In genomic region chr4:168886361-168886760, GRCh38 we compare ENCODE assay signal across 19 cellular contexts.
DNase-seq lines count a peak whose midpoint lies in the region; ATAC-seq and TF ChIP-seq lines count a peak whose summit lies in the region.
"Had no signal": no experiment of that assay in that cellular context is flagged by ENCODE, and none has a peak within 500 bp of the region (broad histone marks: within the 10 kb centered on the region; RNA-seq: fewer than 3 reads in every experiment).

No MANE protein-coding gene starts in this region.

- H3K27ac ChIP-seq in RWPE2 (ENCODE audit: poor library complexity, severe bottlenecking): peak overlapping the region; percentile 6
- no peak overlapping the region for H3K27ac ChIP-seq in trophoblast cell (ENCODE audit: low read depth, low read length)
- H3K27ac ChIP-seq in MM.1S (ENCODE audit: low read length): no peak overlapping the region
- H3K27ac ChIP-seq: BLaER1 treated with 17β-estradiol and CSF1 and Interleukin-3, amounts not matched to agents 10 nM and 100 nM had no signal

- H3K4me3 Mint-ChIP-seq in activated naive CD4-positive, alpha-beta T cell treated with anti-CD3 and anti-CD28 coated beads, Interleukin-2, amount 10 ng/mL, durations not matched to agents 7 days and 5 days: no peak overlapping the region
- H3K4me3 Mint-ChIP-seq: activated T-cell treated with anti-CD3 and anti-CD28 coated beads, Interleukin-2, amount 50 U/mL, for 72 hours had no signal

- H3K4me2 ChIP-seq in trophoblast cell (ENCODE audit: low read length) (no peak overlapping the region), MM.1S (ENCODE audit: low read depth, low read length) (no peak overlapping the region)
- H3K4me2 ChIP-seq: BLaER1 treated with 17β-estradiol and CSF1 and Interleukin-3, amounts not matched to agents 10 nM and 100 nM had no signal

- no peaks in the 10 kb centered on the region for H3F3A ChIP-seq in MM.1S (ENCODE audit: insufficient read depth, low read length)

- H3K14ac ChIP-seq in trophoblast cell (ENCODE audit: low read length): no peak overlapping the region

- no peak overlapping the region for H3K9ac ChIP-seq in trophoblast cell (ENCODE audit: low read length)
- no peak overlapping the region for H3K9ac ChIP-seq in MM.1S (ENCODE audit: low read length)
- H3K9ac ChIP-seq: BLaER1 treated with 17β-estradiol and CSF1 and Interleukin-3, amounts not matched to agents 10 nM and 100 nM had no signal

- no peak overlapping the region for H3K18ac ChIP-seq in trophoblast cell (ENCODE audit: low read length)

- H3K79me1 ChIP-seq in trophoblast cell (ENCODE audit: low read length): peaks cover 4% of the 10 kb centered on the region

- H2AK5ac ChIP-seq in trophoblast cell (ENCODE audit: low read length): no peak overlapping the region

- peaks cover 87% of the 10 kb centered on the region for H3K36me3 ChIP-seq in RWPE2 (ENCODE audit: low read depth)
- H3K36me3 ChIP-seq in trophoblast cell (ENCODE audit: control insufficient read depth in 1 of 2, insufficient read depth in 2 of 2, low read length in 2 of 2): peaks cover 16 to 36% of the 10 kb centered on the region in 2 experiments
- no peaks in the 10 kb centered on the region for H3K36me3 ChIP-seq in MM.1S (replicated peaks; ENCODE audit: insufficient read depth, low read length)

- no peaks in the 10 kb centered on the region for H3K9me2 ChIP-seq in MM.1S (replicated peaks; ENCODE audit: insufficient read depth, low read length)

- H3K27me3 ChIP-seq in RWPE2 (ENCODE audit: insufficient read depth, poor library complexity, severe bottlenecking) (no peaks in the 10 kb centered on the region), trophoblast cell (ENCODE audit: insufficient read depth, low read length) (no peaks in the 10 kb centered on the region), MM.1S (replicated peaks; ENCODE audit: insufficient read depth, low read length) (no peaks in the 10 kb centered on the region)
- H3K27me3 ChIP-seq: stomach had no signal

- no peak overlapping the region for H3K4ac ChIP-seq in trophoblast cell (ENCODE audit: low read depth, low read length)

- CTCF ChIA-PET in activated naive CD4-positive, alpha-beta T cell treated with anti-CD3 and anti-CD28 coated beads, Interleukin-2, amount 10 ng/mL, durations not matched to agents 7 days and 5 days (lab: Charles Lee): no interaction called here

- peaks cover 17% of the 10 kb centered on the region for H3K4me1 ChIP-seq in RWPE2 (ENCODE audit: insufficient read depth, poor library complexity, severe bottlenecking)
- H3K4me1 ChIP-seq in trophoblast cell (ENCODE audit: control insufficient read depth in 1 of 2, insufficient read depth in 2 of 2, low read length in 2 of 2): peaks cover 9 to 11% of the 10 kb centered on the region in 2 experiments
- no peaks in the 10 kb centered on the region for H3K4me1 ChIP-seq in MM.1S (ENCODE audit: low read length)
- H3K4me1 ChIP-seq: HAP-1 had no signal

- no peak overlapping the region for H4K12ac ChIP-seq in trophoblast cell (ENCODE audit: low read depth, low read length)

- no peaks in the 10 kb centered on the region for H3K9me3 Mint-ChIP-seq in activated naive CD4-positive, alpha-beta T cell treated with anti-CD3 and anti-CD28 coated beads, Interleukin-2, amount 10 ng/mL, durations not matched to agents 7 days and 5 days
- H3K9me3 Mint-ChIP-seq: activated T-cell treated with anti-CD3 and anti-CD28 coated beads, Interleukin-2, amount 50 U/mL, for 72 hours had no signal

- no peak overlapping the region for H4K8ac ChIP-seq in trophoblast cell (ENCODE audit: low read depth, low read length)

- H3K27ac Mint-ChIP-seq in activated naive CD4-positive, alpha-beta T cell treated with anti-CD3 and anti-CD28 coated beads, Interleukin-2, amount 10 ng/mL, durations not matched to agents 7 days and 5 days: no peak overlapping the region
- H3K27ac Mint-ChIP-seq: activated T-cell treated with anti-CD3 and anti-CD28 coated beads, Interleukin-2, amount 50 U/mL, for 72 hours had no signal

- peaks cover 6% of the 10 kb centered on the region for H3K79me2 ChIP-seq in trophoblast cell (ENCODE audit: control insufficient read depth, insufficient read depth, low read length, poor library complexity)
- H3K79me2 ChIP-seq in MM.1S (ENCODE audit: low read length): no peaks in the 10 kb centered on the region

- no peak overlapping the region for H2BK5ac ChIP-seq in trophoblast cell (ENCODE audit: low read depth, low read length, poor library complexity)

- H4K20me1 ChIP-seq in MM.1S (ENCODE audit: insufficient read depth, low read length): no peaks in the 10 kb centered on the region

- H4K91ac ChIP-seq in trophoblast cell (ENCODE audit: low read depth, low read length): no peak overlapping the region

- no peaks in the 10 kb centered on the region for H3K36me3 Mint-ChIP-seq in activated naive CD4-positive, alpha-beta T cell treated with anti-CD3 and anti-CD28 coated beads, Interleukin-2, amount 10 ng/mL, durations not matched to agents 7 days and 5 days

- H2BK12ac ChIP-seq in trophoblast cell (ENCODE audit: low read length): no peak overlapping the region

- no peak for TF ChIP-seq CTCF in RWPE2 (IDR thresholded peaks at IDR 0.05; ENCODE audit: poor library complexity, severe bottlenecking)
- no peak for TF ChIP-seq CTCF in fibroblast of mammary gland (conservative IDR thresholded peaks at IDR 0.05; ENCODE audit: control insufficient read depth, insufficient read depth, low read depth, low read length)
- no peak for TF ChIP-seq CTCF in MM.1S (IDR thresholded peaks at IDR 0.05; ENCODE audit: low read length)

- ATAC-seq in RWPE2 (ENCODE audit: low read depth): peak; percentile 65
- ATAC-seq: activated T-cell treated with anti-CD3 and anti-CD28 coated beads, Interleukin-2, amount 50 U/mL, for 72 hours had no signal

- H3K4me1 Mint-ChIP-seq in activated naive CD4-positive, alpha-beta T cell treated with anti-CD3 and anti-CD28 coated beads, Interleukin-2, amount 10 ng/mL, durations not matched to agents 7 days and 5 days: no peaks in the 10 kb centered on the region

- H3K9me3 ChIP-seq in RWPE2 (ENCODE audit: severe bottlenecking) (peaks cover 10% of the 10 kb centered on the region), trophoblast cell (ENCODE audit: insufficient read depth, low read depth, low read length) (no peaks in the 10 kb centered on the region), MM.1S (replicated peaks; ENCODE audit: insufficient read depth, low read length) (no peaks in the 10 kb centered on the region)
- H3K9me3 ChIP-seq: BLaER1 treated with 17β-estradiol and CSF1 and Interleukin-3, amounts not matched to agents 10 nM and 100 nM; HAP-1; stomach had no signal

- H2AFZ ChIP-seq in trophoblast cell (ENCODE audit: insufficient read depth, low read length, poor library complexity) (no peak overlapping the region), MM.1S (ENCODE audit: low read length) (no peak overlapping the region)

- intact Hi-C loops in posterior vena cava (cut with DNase I): loop anchor here in 1 of 2 donors (10.0 kb wide), 1 partner anchor 172 kb away; no protein-coding TSS in a partner anchor

- peak; percentile 81 for DNase-seq in ELR (ENCODE audit: low read depth)
- no peak for DNase-seq in RWPE2 (ENCODE audit: low spot score)
- DNase-seq in fibroblast of mammary gland (ENCODE audit: low read depth): peak; percentile 63
- peak; percentile 53 to 75 for DNase-seq in trophoblast cell
- DNase-seq in MM.1S: no peak
- no peak for DNase-seq in activated naive CD4-positive, alpha-beta T cell treated with anti-CD3 and anti-CD28 coated beads, Interleukin-2, amount 10 ng/mL, durations not matched to agents 7 days and 5 days
- DNase-seq in posterior vena cava (ENCODE audit: low spot score): no peak
- DNase-seq in occipital lobe (lab: John Stamatoyannopoulos, UW): no peak
- DNase-seq: activated CD4-positive, alpha-beta T cell treated with anti-CD3 and anti-CD28 coated beads for 48 hours; activated T-cell treated with anti-CD3 and anti-CD28 coated beads, Interleukin-2, amount 50 U/mL, for 72 hours; erythroblast; NCI-H2029 treated with DMSO at 0.1 percent for 48 hours; NCI-H774; SHP77 treated with DMSO at 0.1 percent for 48 hours; stomach had no signal

- H2BK120ac ChIP-seq in trophoblast cell (ENCODE audit: insufficient read depth, low read length, poor library complexity): no peak overlapping the region

- peaks cover 4% of the 10 kb centered on the region for H3K27me3 Mint-ChIP-seq in activated naive CD4-positive, alpha-beta T cell treated with anti-CD3 and anti-CD28 coated beads, Interleukin-2, amount 10 ng/mL, durations not matched to agents 7 days and 5 days

- H3K4me3 ChIP-seq in RWPE2 (ENCODE audit: severe bottlenecking) (no peak overlapping the region), fibroblast of mammary gland (ENCODE audit: control insufficient read depth, low read depth, low read length) (no peak overlapping the region), trophoblast cell (ENCODE audit: low read depth, low read length) (no peak overlapping the region), MM.1S (ENCODE audit: low read length) (no peak overlapping the region)
- H3K4me3 ChIP-seq: BLaER1 treated with 17β-estradiol and CSF1 and Interleukin-3, amounts not matched to agents 10 nM and 100 nM; coronary artery; HAP-1; lung; stomach had no signal

- H3K23ac ChIP-seq in trophoblast cell (ENCODE audit: low read length): no peak overlapping the region

Comparison
In these comparisons a context has a peak if more than half of its experiments do, and no peak if none do; other contexts are left out.
1. DNase-seq: peak in ELR (single experiment), fibroblast of mammary gland (single experiment) and trophoblast cell (2 of 2); none in RWPE2 (single experiment), MM.1S (single experiment), activated naive CD4-positive, alpha-beta T cell treated with anti-CD3 and anti-CD28 coated beads, Interleukin-2, amount 10 ng/mL, durations not matched to agents 7 days and 5 days (single experiment), posterior vena cava (single experiment) and occipital lobe (single experiment).